Comparison of ENCODE assay signal across 8 cellular contexts in the genomic region with DNA sequence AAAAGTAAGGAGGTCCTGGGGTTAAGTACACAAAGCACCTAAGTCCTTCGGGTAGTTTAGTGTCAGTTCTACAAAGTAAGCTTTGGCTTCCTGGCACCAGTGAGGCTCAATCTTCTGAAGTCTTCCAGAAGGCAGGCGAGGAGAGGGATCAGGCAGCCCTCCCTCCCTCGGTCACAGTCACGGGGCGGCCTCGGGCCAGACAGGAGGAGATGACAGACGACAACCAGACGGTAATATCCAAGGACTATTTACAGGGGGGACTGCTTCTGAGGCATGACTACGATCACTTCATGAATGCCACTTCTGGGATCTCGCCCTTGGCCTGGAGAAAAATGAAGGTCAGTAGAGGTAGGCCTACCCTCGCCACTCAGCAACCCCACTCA. TPM values are rescaled to one million over a fixed set of nuclear protein-coding genes. Genes with fewer than 3 reads are reported as not detected.
A peak's percentile ranks its signal among the peaks of the same experiment; 100 is the strongest.
DNase-seq lines count a peak whose midpoint lies in the region; ATAC-seq and TF ChIP-seq lines count a peak whose summit lies in the region.

No MANE protein-coding gene starts in this region.

- intact Hi-C loops in CD4-positive, alpha-beta T cell (cut with DNase I, micrococcal nuclease): loop anchor here in 1 of 2 experiments (1.0 kb wide), 1 partner anchor 13 kb away; the partner anchor contains the start of gene NXF1
- intact Hi-C loops in colonic mucosa (cut with DNase I): no loop called here

- H3K27ac ChIP-seq in CD4-positive, alpha-beta T cell (ENCODE audit: low read depth, low read length): peak overlapping the region; percentile 84
- peak overlapping the region; percentile 80 for H3K27ac ChIP-seq in colonic mucosa

- H3K9ac ChIP-seq in colonic mucosa (ENCODE audit: low read depth in 2 of 2, low read length in 2 of 2) (peak overlapping the region; percentile 39 to 89), mucosa of stomach (ENCODE audit: low read length) (peak overlapping the region; percentile 65)

- no peaks in the 10 kb centered on the region for H3K9me3 ChIP-seq in CD4-positive, alpha-beta T cell (ENCODE audit: control insufficient read depth, low read length)
- H3K9me3 ChIP-seq in colonic mucosa: no peaks in the 10 kb centered on the region
- no peaks in the 10 kb centered on the region for H3K9me3 ChIP-seq in mucosa of stomach (ENCODE audit: control insufficient read depth, low read length)

- peaks cover 87% of the 10 kb centered on the region for H3K36me3 Mint-ChIP-seq in CD4-positive, alpha-beta T cell (ENCODE audit: low read depth)

- peaks cover 7% of the 10 kb centered on the region for H3K4me1 ChIP-seq in colonic mucosa
- peaks cover 21% of the 10 kb centered on the region for H3K4me1 ChIP-seq in mucosa of stomach (ENCODE audit: control insufficient read depth, insufficient read depth, low read length)

- no peaks in the 10 kb centered on the region for H3K27me3 Mint-ChIP-seq in CD4-positive, alpha-beta T cell

- H3K27ac Mint-ChIP-seq in CD4-positive, alpha-beta T cell: peak overlapping the region; percentile 98

- no peaks in the 10 kb centered on the region for H3K27me3 ChIP-seq in CD4-positive, alpha-beta T cell (ENCODE audit: control insufficient read depth, insufficient read depth, low read length)
- H3K27me3 ChIP-seq in colonic mucosa: no peaks in the 10 kb centered on the region
- H3K27me3 ChIP-seq in mucosa of stomach (ENCODE audit: control insufficient read depth, insufficient read depth, low read length): no peaks in the 10 kb centered on the region

- no peaks in the 10 kb centered on the region for H3K9me3 Mint-ChIP-seq in CD4-positive, alpha-beta T cell

- peak overlapping the region; percentile 98 for H3K4me3 Mint-ChIP-seq in CD4-positive, alpha-beta T cell

- peak in 2 of 10 experiments; percentile 8 to 15 for DNase-seq in CD4-positive, alpha-beta T cell
- DNase-seq in LNCaP clone FGC (ENCODE audit: low read depth) (no peak), colonic mucosa (peak; percentile 33), HPDE6-E6E7 (ENCODE audit: extremely low spot score) (no peak), RKO (ENCODE audit: low spot score) (no peak)
- DNase-seq in activated CD8-positive, alpha-beta memory T cell treated with anti-CD3 and anti-CD28 coated beads for 24 hours: no peak

- H3K36me3 ChIP-seq in colonic mucosa: peaks cover 26% of the 10 kb centered on the region
- H3K36me3 ChIP-seq in mucosa of stomach (ENCODE audit: control insufficient read depth, insufficient read depth, low read length): peaks cover 27% of the 10 kb centered on the region

- CTCF ChIA-PET in CD4-positive, alpha-beta T cell (lab: Charles Lee): interaction anchor here (1.0 kb wide), 1 partner anchor 89 kb away, joined by 3 read pairs; the partner anchor contains the start of gene SLC3A2

- peak; percentile 10 for ATAC-seq in CD4-positive, alpha-beta T cell (ENCODE audit: poor library complexity)
- ATAC-seq in HG03159 (IDR thresholded peaks at IDR 0.05; ENCODE audit: unreplicated experiment): no peak

- H3K4me3 ChIP-seq in LNCaP clone FGC (ENCODE audit: low read depth, low read length) (peak overlapping the region; percentile 93), colonic mucosa (peak overlapping the region; percentile 98), mucosa of stomach (ENCODE audit: low read length) (peak overlapping the region; percentile 64)

- TF ChIP-seq CTCF in CD4-positive, alpha-beta T cell (IDR thresholded peaks at IDR 0.05): no peak
- TF ChIP-seq CTCF in LNCaP clone FGC (IDR thresholded peaks at IDR 0.05; ENCODE audit: control insufficient read depth, extremely low read depth, insufficient read depth): no peak
- TF ChIP-seq CTCF in colonic mucosa (IDR thresholded peaks at IDR 0.05): no peak

- POLR2A ChIA-PET in CD4-positive, alpha-beta T cell (lab: Charles Lee): interaction anchor here (0.6 to 8.8 kb wide), 13 partner anchors 8 to 127 kb away, joined by 3 to 273 read pairs (median 3); partner anchors contain the start of genes C11orf98, CSKMT, HNRNPUL2 and NXF1

- H3K4me1 Mint-ChIP-seq in CD4-positive, alpha-beta T cell (ENCODE audit: low read depth): peaks cover 56% of the 10 kb centered on the region

RNA-seq across cellular contexts. Expression of gene TMEM223, which starts 0.4 kb away (rescaled TPM):
- 1 to 10 TPM; 6.2 to 8.7 TPM for total RNA-seq in CD4-positive, alpha-beta T cell
- total RNA-seq in colonic mucosa: 10 to 100 TPM; 15.8 to 26.0 TPM

RNA-seq across cellular contexts. Expression of gene TMEM179B, which starts 5.0 kb away (rescaled TPM):
- total RNA-seq in CD4-positive, alpha-beta T cell: 10 to 100 TPM; 34.7 to 37.4 TPM
- total RNA-seq in colonic mucosa: 10 to 100 TPM; 46.7 to 54.5 TPM

RNA-seq across cellular contexts. Expression of gene NXF1, which starts 13.1 kb away (rescaled TPM):
- total RNA-seq in CD4-positive, alpha-beta T cell: 100 to 1,000 TPM; 343 to 358 TPM
- 10 to 100 TPM; 39.2 to 50.9 TPM for total RNA-seq in colonic mucosa

RNA-seq across cellular contexts. Expression of gene TAF6L, which starts 21.0 kb away (rescaled TPM):
- total RNA-seq in CD4-positive, alpha-beta T cell: 10 to 100 TPM; 11.5 to 11.8 TPM
- total RNA-seq in colonic mucosa: 10 to 100 TPM; 15.3 to 26.6 TPM

RNA-seq across cellular contexts. Expression of gene POLR2G, which starts 30.8 kb away (rescaled TPM):
- 10 to 100 TPM; 45.3 to 47.9 TPM for total RNA-seq in CD4-positive, alpha-beta T cell
- 10 to 100 TPM; 40.3 to 54.5 TPM for total RNA-seq in colonic mucosa

Comparison
In these comparisons a context has a peak if more than half of its experiments do, and no peak if none do; other contexts are left out.
1. RNA of gene NXF1, which starts 13.1 kb away (total RNA-seq): 343 to 358 TPM in CD4-positive, alpha-beta T cell; 39.2 to 50.9 TPM in colonic mucosa; every median in the first group is over 4 times any median in the second.
2. Peak in every context shown above with its lines, with median percentiles within 50 percentile points of each other: H3K4me3 ChIP-seq.